24 cellular contexts compared by ENCODE assay signal in the genomic region with DNA sequence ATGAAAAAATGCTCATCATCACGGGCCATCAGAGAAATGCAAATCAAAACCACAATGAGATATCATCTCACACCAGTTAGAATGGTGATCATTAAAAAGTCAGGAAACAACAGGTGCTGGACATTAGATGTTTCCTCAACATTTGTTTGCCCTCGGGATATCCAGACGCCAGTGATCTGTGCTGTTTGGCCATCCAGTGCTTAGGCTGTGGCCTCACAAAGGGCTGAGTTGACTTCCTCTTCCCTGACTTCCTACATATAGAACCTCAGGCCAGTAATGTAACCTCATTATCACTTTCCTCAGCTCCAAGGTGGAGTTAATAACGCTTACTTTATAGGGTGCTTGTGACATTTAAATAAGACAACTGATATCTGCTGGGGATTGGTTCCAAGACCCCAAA. TPM values are rescaled to one million over a fixed set of nuclear protein-coding genes. Genes with fewer than 3 reads are reported as not detected.
"Had no signal": no experiment of that assay in that cellular context is flagged by ENCODE, and none has a peak within 500 bp of the region (broad histone marks: within the 10 kb centered on the region; RNA-seq: fewer than 3 reads in every experiment).

No MANE protein-coding gene starts in this region.

- DNase-seq: activated CD4-positive, alpha-beta T cell treated with anti-CD3 and anti-CD28 coated beads, Interleukin-2, amount 50 U/mL, for 1 hour; activated CD4-positive, CD25-positive, alpha-beta regulatory T cell treated with anti-CD3 and anti-CD28 coated beads, Interleukin-2, amount 50 U/mL, for 72 hours; activated CD8-positive, alpha-beta memory T cell treated with anti-CD3 and anti-CD28 coated beads, Interleukin-2, amount 50 U/mL, for 4 hours; activated effector memory CD4-positive, alpha-beta T cell treated with Interleukin-2 at 50 U/mL for 16 hours; activated naive CD4-positive, alpha-beta T cell treated with anti-CD3 and anti-CD28 coated beads, Interleukin-2, amount 10 ng/mL, durations not matched to agents 7 days and 5 days; activated naive CD8-positive, alpha-beta T cell treated with anti-CD3 and anti-CD28 coated beads, Interleukin-2, amount 50 U/mL, for 24 hours; activated T-cell treated with anti-CD3 and anti-CD28 coated beads, Interleukin-2, amount 50 U/mL, for 48 hours; anterior cingulate cortex; caudate nucleus; foreskin fibroblast; natural killer cell; ovary; psoas muscle; right cardiac atrium; stimulated activated CD4-positive, alpha-beta T cell treated with anti-CD3 and anti-CD28 coated beads, Interleukin-15, amount 100 ng/mL, for 24 hours; stimulated activated CD4-positive, alpha-beta T cell treated with anti-CD3 and anti-CD28 coated beads, Interleukin-2, amount 100 ng/mL, for 48 hours; stimulated activated naive CD8-positive, alpha-beta T cell treated with anti-CD3 and anti-CD28 coated beads, Interleukin-15, amount 100 ng/mL, for 72 hours; trophoblast cell had no signal

- ATAC-seq: activated naive CD8-positive, alpha-beta T cell treated with anti-CD3 and anti-CD28 coated beads, Interleukin-2, amount 50 U/mL, for 24 hours; natural killer cell; psoas muscle; right cardiac atrium; stimulated activated naive CD8-positive, alpha-beta T cell treated with anti-CD3 and anti-CD28 coated beads, Interleukin-15, amount 100 ng/mL, for 72 hours had no signal

RNA-seq across cellular contexts. Expression of a gene that starts 51.8 kb away (rescaled TPM):
- total RNA-seq: dermis microvascular lymphatic vessel endothelial cell, glomerular endothelial cell, liver, mucosa of gallbladder, natural killer cell, ovary, psoas muscle, right cardiac atrium, suprapubic skin, vagina had no signal
